Comparison of ENCODE assay signal across 8 cellular contexts in genomic region chr5:181243020-181243520, GRCh38.
DNase-seq lines count a peak whose midpoint lies in the region; ATAC-seq and TF ChIP-seq lines count a peak whose summit lies in the region.

No MANE protein-coding gene starts in this region.

- H3K4me1 ChIP-seq in ACC112 (ENCODE audit: control insufficient read depth, insufficient read depth, low read length, unreplicated experiment) = peaks cover 35% of the 10 kb centered on the region
- H3K4me1 ChIP-seq in KMS-11 (ENCODE audit: low read depth, poor library complexity, severe bottlenecking) = peaks cover 19% of the 10 kb centered on the region
- peaks cover 40 to 42% of the 10 kb centered on the region in 2 donors for H3K4me1 ChIP-seq in mucosa of rectum (ENCODE audit: control insufficient read depth in 2 of 2, insufficient read depth in 2 of 2, low read length in 2 of 2)

- H3K4me2 ChIP-seq in KMS-11 = peak overlapping the region; percentile 93

- peak overlapping the region; percentile 98 for H3K9ac ChIP-seq in KMS-11
- peak overlapping the region; percentile 90 to 97 for H3K9ac ChIP-seq in mucosa of rectum (ENCODE audit: low read depth in 1 of 2, low read length in 2 of 2)

- DNase-seq in central memory CD4-positive, alpha-beta T cell = peak; percentile 20
- DNase-seq in DMS79 treated with DMSO at 0.1 percent for 48 hours (lab: John Stamatoyannopoulos, UW) (no peak), NCI-H1092 (lab: John Stamatoyannopoulos, UW) (no peak)

- H3K9me3 ChIP-seq in mucosa of rectum (ENCODE audit: control insufficient read depth in 2 of 2, low read length in 2 of 2) = no peaks in the 10 kb centered on the region

- no peak for TF ChIP-seq CTCF in KMS-11 (conservative IDR thresholded peaks at IDR 0.05; ENCODE audit: low read depth, low read length)

- H3K79me2 ChIP-seq in ACC112 (ENCODE audit: control insufficient read depth, insufficient read depth, low read length, unreplicated experiment) = peaks cover 83% of the 10 kb centered on the region
- H3K79me2 ChIP-seq in KMS-11 (ENCODE audit: insufficient read depth, low read depth) = peaks cover 53% of the 10 kb centered on the region

- ATAC-seq in HG02759 (IDR thresholded peaks at IDR 0.05; ENCODE audit: unreplicated experiment) = no peak
- no peak for ATAC-seq in HG02678 (IDR thresholded peaks at IDR 0.05; ENCODE audit: unreplicated experiment)

- H3K27me3 ChIP-seq in ACC112 (ENCODE audit: insufficient read depth, low read length) = no peaks in the 10 kb centered on the region
- no peaks in the 10 kb centered on the region for H3K27me3 ChIP-seq in KMS-11 (ENCODE audit: insufficient read depth, low read depth)
- no peaks in the 10 kb centered on the region for H3K27me3 ChIP-seq in mucosa of rectum (ENCODE audit: control insufficient read depth in 2 of 2, insufficient read depth in 2 of 2, low read length in 2 of 2)

- H3K36me3 ChIP-seq in ACC112 (ENCODE audit: insufficient read depth, low read length) (peaks cover 33% of the 10 kb centered on the region), KMS-11 (ENCODE audit: insufficient read depth) (peaks cover 21% of the 10 kb centered on the region; the same call in 1 of the 2 replicates), mucosa of rectum (ENCODE audit: control insufficient read depth in 2 of 2, insufficient read depth in 2 of 2, low read length in 2 of 2) (peaks cover 29 to 41% of the 10 kb centered on the region in 2 donors)

- H4K20me1 ChIP-seq in KMS-11 (ENCODE audit: insufficient read depth) = peaks cover 8% of the 10 kb centered on the region; the same call in 1 of the 2 replicates

- H3K27ac ChIP-seq in ACC112 (ENCODE audit: low read depth, low read length) (peak overlapping the region; percentile 93), KMS-11 (peak overlapping the region; percentile 90), mucosa of rectum (ENCODE audit: low read depth in 2 of 2, low read length in 2 of 2) (peak overlapping the region; percentile 89 to 95)

- H3K4me3 ChIP-seq in ACC112 (ENCODE audit: low read depth, low read length) (peak overlapping the region; percentile 98), KMS-11 (IDR thresholded peaks at IDR 0.05; ENCODE audit: insufficient read depth, low read depth, low read length) (no peak overlapping the region), mucosa of rectum (ENCODE audit: low read length in 2 of 2) (peak overlapping the region; percentile 96 to 99)

- no peak overlapping the region for H2AFZ ChIP-seq in ACC112 (ENCODE audit: low read length, unreplicated experiment)
- H2AFZ ChIP-seq in KMS-11 (ENCODE audit: low read depth) = no peak overlapping the region
